Comparison of ENCODE assay signal across 1 cellular context in genomic region chr11:707817-708420, GRCh38.
TF ChIP-seq lines count a peak whose summit lies in the region.

No MANE protein-coding gene starts in this region.

TF ChIP-seq in GM23338, 12 proteins besides CTCF, POLR2A, EP300 and RAD21 (continued from another document):
- TF ChIP-seq ZNF462 (CRISPR knock-in tag; IDR thresholded peaks at IDR 0.05) (no peak), POLR2AphosphoS5 (IDR thresholded peaks at IDR 0.05; ENCODE audit: low read depth) (no peak)
